ENCODE assay signal across 8 cellular contexts in the genomic region with DNA sequence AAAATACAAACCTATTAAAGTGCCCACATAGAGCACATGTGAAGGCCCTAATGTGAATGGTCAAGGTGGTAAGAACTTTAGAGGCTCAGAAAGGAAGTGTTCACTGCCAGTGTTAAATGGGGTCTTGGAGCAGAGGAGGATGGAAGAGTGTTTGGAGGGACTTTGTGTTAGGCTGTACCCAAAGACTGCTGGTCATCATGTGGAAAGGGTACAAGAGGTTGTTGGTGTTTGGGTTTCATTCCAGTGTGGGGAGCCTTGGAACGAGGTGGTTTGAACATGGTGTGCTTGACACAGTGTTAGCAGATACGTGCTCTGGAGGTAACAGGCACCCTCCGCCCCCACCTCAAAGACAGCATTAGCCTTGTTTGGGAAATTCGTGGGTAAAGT.
DNase-seq lines count a peak whose midpoint lies in the region; ATAC-seq and TF ChIP-seq lines count a peak whose summit lies in the region.

No MANE protein-coding gene starts in this region.

- TF ChIP-seq POLR2A in right lobe of liver (IDR thresholded peaks at IDR 0.05) (no peak), vagina (IDR thresholded peaks at IDR 0.05) (no peak)

- H3K4me1 ChIP-seq in right lobe of liver (peaks cover 0 to 28% (median 9%) of the 10 kb centered on the region in 4 donors), vagina (peaks cover 31% of the 10 kb centered on the region)

- WGBS in right lobe of liver (ENCODE audit: insufficient coverage, low coverage, low lambda C conversion rate, missing lambda C conversion rate): 44% methylated on average over 4 of the region's 4 CpGs

- ATAC-seq in stimulated activated naive CD8-positive, alpha-beta T cell treated with anti-CD3 and anti-CD28 coated beads, Interleukin-15, amount 100 ng/mL, for 72 hours: peak; percentile 10
- ATAC-seq in stimulated activated naive CD8-positive, alpha-beta T cell treated with anti-CD3 and anti-CD28 coated beads, Interleukin-15, Interleukin-2, amounts not matched to agents 100 U/mL and 50 U/mL, for 24 hours: no peak
- peak; percentile 3 to 46 (median 8) for ATAC-seq in right lobe of liver

- intact Hi-C loops in right lobe of liver (cut with DNase I) (loop anchor here in 1 of 2 donors (5.0 kb wide), 1 partner anchor 319 kb away; no protein-coding TSS in a partner anchor), vagina (cut with DNase I) (loop anchor here (10.0 kb wide), 2 partner anchors 321 to 451 kb away; partner anchors contain the start of gene PPID)

- H3K27ac ChIP-seq in caudate nucleus (ENCODE audit: low read depth, low read length) (peak overlapping the region; percentile 29), right lobe of liver (no peak overlapping the region), vagina (peak overlapping the region; percentile 21)

- H3K4me1 Mint-ChIP-seq in stimulated activated naive CD8-positive, alpha-beta T cell treated with anti-CD3 and anti-CD28 coated beads, Interleukin-15, amount 100 ng/mL, for 72 hours: peaks cover 66% of the 10 kb centered on the region

- DNase-seq in stimulated activated naive CD8-positive, alpha-beta T cell treated with anti-CD3 and anti-CD28 coated beads, Interleukin-15, amount 100 ng/mL, for 72 hours: no peak
- no peak for DNase-seq in stimulated activated naive CD8-positive, alpha-beta T cell treated with anti-CD3 and anti-CD28 coated beads, Interleukin-15, Interleukin-2, amounts not matched to agents 100 U/mL and 50 U/mL, for 24 hours
- DNase-seq in caudate nucleus (lab: John Stamatoyannopoulos, UW): no peak
- DNase-seq in right lobe of liver: no peak
- no peak for DNase-seq in vagina (ENCODE audit: extremely low spot score in 2 of 2)
- no peak for DNase-seq in stimulated activated CD8-positive, alpha-beta memory T cell treated with anti-CD3 and anti-CD28 coated beads, Interleukin-4, amount 100 ng/mL, for 48 hours
- DNase-seq in UCSD-AML1 (lab: John Stamatoyannopoulos, UW; ENCODE audit: unreplicated experiment): no peak
- no peak for DNase-seq in stimulated activated CD4-positive, alpha-beta T cell treated with anti-CD3 and anti-CD28 coated beads, Interleukin-4, amount 100 ng/mL, for 4 hours

- TF ChIP-seq CTCF in right lobe of liver (IDR thresholded peaks at IDR 0.05) (no peak), vagina (IDR thresholded peaks at IDR 0.05) (no peak)

- H3K4me3 Mint-ChIP-seq in stimulated activated naive CD8-positive, alpha-beta T cell treated with anti-CD3 and anti-CD28 coated beads, Interleukin-15, amount 100 ng/mL, for 72 hours: peak overlapping the region in 1 of 2 donors; percentile 65

- H3K36me3 ChIP-seq in right lobe of liver (no peaks in the 10 kb centered on the region), vagina (no peaks in the 10 kb centered on the region)

- peaks cover 7% of the 10 kb centered on the region for H3K27me3 Mint-ChIP-seq in stimulated activated naive CD8-positive, alpha-beta T cell treated with anti-CD3 and anti-CD28 coated beads, Interleukin-15, amount 100 ng/mL, for 72 hours

- H3K9me3 ChIP-seq in right lobe of liver: no peaks in the 10 kb centered on the region
- no peaks in the 10 kb centered on the region for H3K9me3 ChIP-seq in vagina

- H3K27me3 ChIP-seq in right lobe of liver (no peaks in the 10 kb centered on the region), vagina (no peaks in the 10 kb centered on the region)

- H3K27ac Mint-ChIP-seq in stimulated activated naive CD8-positive, alpha-beta T cell treated with anti-CD3 and anti-CD28 coated beads, Interleukin-15, amount 100 ng/mL, for 72 hours: no peak overlapping the region

- no peak overlapping the region for H3K4me3 ChIP-seq in right lobe of liver
- H3K4me3 ChIP-seq in vagina: no peak overlapping the region

- H3K9me3 Mint-ChIP-seq in stimulated activated naive CD8-positive, alpha-beta T cell treated with anti-CD3 and anti-CD28 coated beads, Interleukin-15, amount 100 ng/mL, for 72 hours: no peaks in the 10 kb centered on the region

Comparison
In these comparisons a context has a peak if more than half of its experiments do, and no peak if none do; other contexts are left out.
1. H3K27ac ChIP-seq: peak in caudate nucleus (single experiment) and vagina (single experiment); none in right lobe of liver (0 of 3).